In the genomic region with DNA sequence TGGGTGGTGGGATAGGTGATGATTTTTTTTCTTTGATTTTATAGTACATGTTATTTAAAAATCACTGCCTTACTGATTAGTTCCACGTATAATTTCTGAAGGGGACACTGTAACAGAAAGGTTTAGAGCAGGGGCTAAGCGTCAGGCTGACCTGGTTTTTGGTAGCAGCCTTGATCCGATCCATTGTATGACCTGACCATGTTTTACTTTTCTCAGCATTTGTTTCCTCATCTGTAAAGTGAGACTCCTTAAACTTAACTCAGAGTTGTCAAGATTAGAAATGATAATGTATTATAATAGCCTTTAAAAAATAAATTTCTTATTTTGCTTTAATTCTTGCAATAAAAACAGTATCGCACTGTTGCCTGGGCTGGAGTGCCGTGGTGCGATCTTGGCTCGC, we compare ENCODE assay signal across 8 cellular contexts.
"Had no signal": no experiment of that assay in that cellular context is flagged by ENCODE, and none has a peak within 500 bp of the region (broad histone marks: within the 10 kb centered on the region; RNA-seq: fewer than 3 reads in every experiment).

No MANE protein-coding gene starts in this region.

- H3K9me3 ChIP-seq: HAP-1 had no signal

- DNase-seq: GM23248, GOT3, H7, HFFc6, KBM-7 had no signal

- H3K4me3 Mint-ChIP-seq: HFFc6, IgD-negative memory B cell had no signal

- H3K27ac Mint-ChIP-seq: HFFc6 had no signal

- H3K36me3 ChIP-seq: HAP-1 had no signal

- H3K27me3 Mint-ChIP-seq: IgD-negative memory B cell had no signal

- H3K9ac ChIP-seq: GM23248 had no signal

- H3K4me3 ChIP-seq: GM23248, HAP-1 had no signal

- H3K9me3 Mint-ChIP-seq: HFFc6, IgD-negative memory B cell had no signal

- H3K4me1 ChIP-seq: HAP-1 had no signal

- H3K27ac ChIP-seq: GM23248 had no signal

- FAIRE-seq: HTR-8/SVneo had no signal

- H2AFZ ChIP-seq: GM23248 had no signal
